8 cellular contexts compared by ENCODE assay signal in genomic region chr3:159884661-159885402, GRCh38. TPM values are rescaled to one million over a fixed set of nuclear protein-coding genes. Genes with fewer than 3 reads are reported as not detected.
DNase-seq lines count a peak whose midpoint lies in the region; ATAC-seq and TF ChIP-seq lines count a peak whose summit lies in the region.

No MANE protein-coding gene starts in this region.

- intact Hi-C loops in mammary epithelial cell (cut with micrococcal nuclease) = loop anchor here (1.0 to 10.0 kb wide), 6 partner anchors 43 to 618 kb away; partner anchors contain the start of gene IL12A
- intact Hi-C loops in lower lobe of right lung (cut with DNase I) = loop anchor here (5.0 kb wide), 1 partner anchor 117 kb away; no protein-coding TSS in a partner anchor

- H3K27ac ChIP-seq in GM23248 (no peak overlapping the region), mammary epithelial cell (ENCODE audit: insufficient read depth, low read depth, low read length) (no peak overlapping the region), lower lobe of right lung (no peak overlapping the region)

- H4K20me1 ChIP-seq in GM23248 (ENCODE audit: insufficient read depth) = no peaks in the 10 kb centered on the region
- H4K20me1 ChIP-seq in mammary epithelial cell (ENCODE audit: insufficient read depth, low read length) = no peaks in the 10 kb centered on the region

- CTCF ChIA-PET in mammary epithelial cell (lab: Charles Lee; ENCODE audit: low non-redundant PET) = interaction anchor here (0.6 to 1.0 kb wide), 6 partner anchors 56 to 264 kb away, joined by 4 to 9 read pairs (median 6); no protein-coding TSS in a partner anchor

- no peak overlapping the region for H3K4me2 ChIP-seq in GM23248 (ENCODE audit: unreplicated experiment)
- no peak overlapping the region for H3K4me2 ChIP-seq in mammary epithelial cell (ENCODE audit: insufficient read depth, low read depth, low read length)

- peak; percentile 30 to 50 for TF ChIP-seq CTCF in mammary epithelial cell (conservative IDR thresholded peaks at IDR 0.05 in 1 of 2, IDR thresholded peaks at IDR 0.05 in 1 of 2; ENCODE audit: extremely low read depth in 1 of 2, insufficient read depth in 1 of 2, low read depth in 1 of 2, low read length in 2 of 2)
- TF ChIP-seq CTCF in lower lobe of right lung (IDR thresholded peaks at IDR 0.05) = peak; percentile 56

- no TSS peak for BruUV-seq in mammary epithelial cell (replicated peaks; lab: Mats Ljungman, UMichigan)

- dilution Hi-C loops in mammary epithelial cell (cut with HindIII; ENCODE audit: low sequenced_read_pairs) = loop anchor here (5.0 kb wide), 1 partner anchor 107 kb away; no protein-coding TSS in a partner anchor

- no peaks in the 10 kb centered on the region for H3K9me2 ChIP-seq in GM23248 (ENCODE audit: insufficient read depth)

- H3K79me2 ChIP-seq in GM23248 (ENCODE audit: insufficient read depth) (peaks cover 83% of the 10 kb centered on the region), mammary epithelial cell (ENCODE audit: insufficient read depth, low read length) (peaks cover 52% of the 10 kb centered on the region)

- 63 to 68% methylated on average over 3 of the region's 3 CpGs for WGBS in GM23248 (ENCODE audit: low coverage in 1 of 2, low lambda C conversion rate in 2 of 2, missing lambda C conversion rate in 2 of 2), 2 experiments
- 67% methylated on average over 3 of the region's 3 CpGs for WGBS in mammary epithelial cell (ENCODE audit: low coverage, missing lambda C conversion rate)

- H3K9ac ChIP-seq in GM23248 (no peak overlapping the region), mammary epithelial cell (ENCODE audit: insufficient read depth, low read length) (no peak overlapping the region)

- peaks cover 4% of the 10 kb centered on the region; the same call in 1 of the 2 replicates for H3F3A ChIP-seq in GM23248 (ENCODE audit: insufficient read depth)

- peak; percentile 48 to 57 for ATAC-seq in lower lobe of right lung
- no peak for ATAC-seq in HG03039 (IDR thresholded peaks at IDR 0.05; ENCODE audit: unreplicated experiment)
- ATAC-seq in HG03280 (IDR thresholded peaks at IDR 0.05; ENCODE audit: unreplicated experiment) = no peak

- H3K4me3 ChIP-seq in GM23248 (no peak overlapping the region), mammary epithelial cell (replicated peaks in 1 of 3; ENCODE audit: insufficient read depth in 1 of 3, low read depth in 2 of 3, low read length in 3 of 3) (no peak overlapping the region), lower lobe of right lung (no peak overlapping the region)

- H3K36me3 ChIP-seq in GM23248 (ENCODE audit: low read depth) (no peaks in the 10 kb centered on the region; the same call in 1 of the 2 replicates), mammary epithelial cell (ENCODE audit: insufficient read depth, low read length) (peaks cover 4% of the 10 kb centered on the region), lower lobe of right lung (no peaks in the 10 kb centered on the region)

- DNase-seq in G401 (ENCODE audit: low spot score) = peak; percentile 70
- DNase-seq in GM23248 = peak; percentile 63
- peak; percentile 37 for DNase-seq in NCI-H2196 treated with DMSO at 0.1 percent for 48 hours (lab: John Stamatoyannopoulos, UW; ENCODE audit: unreplicated experiment)
- no peak for DNase-seq in mammary epithelial cell
- no peak for DNase-seq in lower lobe of right lung
- no peak for DNase-seq in cerebellar nuclear complex (lab: John Stamatoyannopoulos, UW)

- no peaks in the 10 kb centered on the region for H3K27me3 ChIP-seq in GM23248 (replicated peaks; ENCODE audit: insufficient read depth)
- H3K27me3 ChIP-seq in mammary epithelial cell (ENCODE audit: insufficient read depth, low read length) = no peaks in the 10 kb centered on the region
- H3K27me3 ChIP-seq in lower lobe of right lung (ENCODE audit: low read depth) = no peaks in the 10 kb centered on the region

- H2AFZ ChIP-seq in GM23248 = no peak overlapping the region
- no peak overlapping the region for H2AFZ ChIP-seq in mammary epithelial cell (ENCODE audit: low read depth, low read length)

- H3K9me3 ChIP-seq in GM23248 (ENCODE audit: low read depth) (no peaks in the 10 kb centered on the region), mammary epithelial cell (replicated peaks; ENCODE audit: insufficient read depth, low read length) (no peaks in the 10 kb centered on the region), lower lobe of right lung (no peaks in the 10 kb centered on the region)

- in situ Hi-C loops in G401 (cut with HindIII; ENCODE audit: low sequenced_read_pairs) (no loop called here), GM23248 (cut with MboI) (loop anchor here (5.0 kb wide), 1 partner anchor 117 kb away; no protein-coding TSS in a partner anchor), mammary epithelial cell (cut with MboI; ENCODE audit: low sequenced_read_pairs in 2 of 2) (loop anchor here (5.0 to 10.0 kb wide), 3 partner anchors 60 to 117 kb away; no protein-coding TSS in a partner anchor)

- peaks cover 17% of the 10 kb centered on the region for H3K4me1 ChIP-seq in GM23248 (ENCODE audit: insufficient read depth)
- H3K4me1 ChIP-seq in mammary epithelial cell (ENCODE audit: insufficient read depth, low read length) = peaks cover 33% of the 10 kb centered on the region
- H3K4me1 ChIP-seq in lower lobe of right lung = peaks cover 19% of the 10 kb centered on the region

RNA-seq across cellular contexts. Expression of gene SCHIP1, which starts 45.2 kb away (rescaled TPM):
- 0.25 and 5.0 TPM in 2 replicates for total RNA-seq in G401 (2014; rRNA removed; shearing (Covaris generic))
- 2.7 and 2.9 TPM in 2 replicates for total RNA-seq in GM23248 (2014; rRNA removed; shearing (Covaris generic))
- polyA plus RNA-seq in GM23248 (2016; fragmentation: Nextera tagmentation; extraction: Ambion mirVana) (0.98 and 2.0 TPM in 2 replicates), mammary epithelial cell (5.7 TPM)
- total RNA-seq in mammary epithelial cell (1 to 10 TPM; 5.4 to 8.5 TPM), lower lobe of right lung (12.7 TPM)
- 1.2 TPM for polyA minus RNA-seq in mammary epithelial cell

Comparison
In these comparisons a context has a peak if more than half of its experiments do, and no peak if none do; other contexts are left out.
1. DNase-seq: peak in G401 (single experiment), GM23248 (single experiment) and NCI-H2196 treated with DMSO at 0.1 percent for 48 hours (single experiment); none in mammary epithelial cell (single experiment), lower lobe of right lung (single experiment) and cerebellar nuclear complex (0 of 2).
2. ATAC-seq: peak in lower lobe of right lung (2 of 2); none in HG03039 (single experiment) and HG03280 (single experiment).